Comparison of ENCODE assay signal across 8 cellular contexts in genomic region chr22:36505998-36506635, GRCh38. TPM values are rescaled to one million over a fixed set of nuclear protein-coding genes. Genes with fewer than 3 reads are reported as not detected.
DNase-seq lines count a peak whose midpoint lies in the region; ATAC-seq, FAIRE-seq and TF ChIP-seq lines count a peak whose summit lies in the region.

No MANE protein-coding gene starts in this region.

- peak overlapping the region in 9 of 11 experiments; percentile 63 to 81 (median 79); a peak in 15 of 22 replicates for H3K9ac ChIP-seq in BLaER1 treated with 17β-estradiol and CSF1 and Interleukin-3, amounts not matched to agents 10 nM and 100 nM
- peak overlapping the region; percentile 48 for H3K9ac ChIP-seq in neural cell (ENCODE audit: low read length)

- peak overlapping the region; percentile 68 to 69 for H3K4me3 Mint-ChIP-seq in effector memory CD8-positive, alpha-beta T cell

- H3K27me3 ChIP-seq in BLaER1 treated with 17β-estradiol and CSF1 and Interleukin-3, amounts not matched to agents 10 nM and 100 nM = no peaks in the 10 kb centered on the region
- H3K27me3 ChIP-seq in neural cell (ENCODE audit: insufficient read depth, low read depth, low read length) = no peaks in the 10 kb centered on the region

- no peak for TF ChIP-seq RAD21 in neural cell (conservative IDR thresholded peaks at IDR 0.05)

- H3K4me1 Mint-ChIP-seq in effector memory CD8-positive, alpha-beta T cell (ENCODE audit: low read depth in 2 of 2) = peaks cover 0 to 5% of the 10 kb centered on the region in 2 donors

- peak; percentile 43 for DNase-seq in NCI-H69 (lab: John Stamatoyannopoulos, UW)
- DNase-seq in effector memory CD8-positive, alpha-beta T cell = no peak
- no peak for DNase-seq in HuH-7 (ENCODE audit: low spot score)
- DNase-seq in ureter (ENCODE audit: low spot score) = no peak
- DNase-seq in RCC 7860 (ENCODE audit: low spot score) = no peak
- DNase-seq in GM12891 (ENCODE audit: insufficient read length, low spot score) = no peak

- TF ChIP-seq CTCF in neural cell (IDR thresholded peaks at IDR 0.05; ENCODE audit: poor library complexity, severe bottlenecking) = no peak

- H3K9me3 Mint-ChIP-seq in effector memory CD8-positive, alpha-beta T cell = no peaks in the 10 kb centered on the region

- no peaks in the 10 kb centered on the region for H3K79me2 ChIP-seq in neural cell (replicated peaks; ENCODE audit: insufficient read depth, low read length)

- H3K9me2 ChIP-seq in neural cell (ENCODE audit: insufficient read depth, low read length) = no peaks in the 10 kb centered on the region

- FAIRE-seq in RCC 7860 (lab: Jason Lieb, UNC) = no peak
- FAIRE-seq in GM12891 (lab: Jason Lieb, UNC) = no peak

- no peaks in the 10 kb centered on the region for H3K27me3 Mint-ChIP-seq in effector memory CD8-positive, alpha-beta T cell

- peaks cover 0 to 14% (median 8%) of the 10 kb centered on the region in 11 experiments; a peak in 12 of 22 replicates for H4K20me1 ChIP-seq in BLaER1 treated with 17β-estradiol and CSF1 and Interleukin-3, amounts not matched to agents 10 nM and 100 nM
- H4K20me1 ChIP-seq in neural cell (ENCODE audit: insufficient read depth) = no peaks in the 10 kb centered on the region

- H3F3A ChIP-seq in neural cell (ENCODE audit: insufficient read depth, low read length, poor library complexity, severe bottlenecking) = no peaks in the 10 kb centered on the region

- H3K9me3 ChIP-seq in BLaER1 treated with 17β-estradiol and CSF1 and Interleukin-3, amounts not matched to agents 10 nM and 100 nM (replicated peaks in 1 of 11) = 0 out of 22 replicates have a peak, but pooled peaks cover 0 to 5% (median 0%) of the 10 kb centered on the region in 11 experiments
- H3K9me3 ChIP-seq in neural cell (ENCODE audit: low read length) = no peaks in the 10 kb centered on the region

- H2AFZ ChIP-seq in neural cell (ENCODE audit: low read depth, low read length) = peak overlapping the region; percentile 45

- no peak for ATAC-seq in effector memory CD8-positive, alpha-beta T cell (replicated peaks)

- H3K4me2 ChIP-seq in BLaER1 treated with 17β-estradiol and CSF1 and Interleukin-3, amounts not matched to agents 10 nM and 100 nM = peak overlapping the region; percentile 74 to 93 (median 84)
- H3K4me2 ChIP-seq in neural cell (ENCODE audit: low read length) = no peak overlapping the region

- peak overlapping the region; percentile 56 to 74 (median 64) for H3K4me3 ChIP-seq in BLaER1 treated with 17β-estradiol and CSF1 and Interleukin-3, amounts not matched to agents 10 nM and 100 nM
- H3K4me3 ChIP-seq in neural cell (ENCODE audit: low read length) = peak overlapping the region; percentile 68

- peaks cover 10 to 56% (median 38%) of the 10 kb centered on the region in 11 experiments for H3K36me3 ChIP-seq in BLaER1 treated with 17β-estradiol and CSF1 and Interleukin-3, amounts not matched to agents 10 nM and 100 nM
- H3K36me3 ChIP-seq in neural cell (ENCODE audit: insufficient read depth, low read length) = no peaks in the 10 kb centered on the region

- no peak overlapping the region for H3K27ac Mint-ChIP-seq in effector memory CD8-positive, alpha-beta T cell

- TF ChIP-seq EP300 in neural cell (conservative IDR thresholded peaks at IDR 0.05; ENCODE audit: poor library complexity, severe bottlenecking) = no peak

- peaks cover 17% of the 10 kb centered on the region for H3K36me3 Mint-ChIP-seq in effector memory CD8-positive, alpha-beta T cell (ENCODE audit: insufficient read depth)

- peak overlapping the region in 10 of 11 experiments; percentile 27 to 80 (median 73); a peak in 18 of 22 replicates for H3K27ac ChIP-seq in BLaER1 treated with 17β-estradiol and CSF1 and Interleukin-3, amounts not matched to agents 10 nM and 100 nM
- H3K27ac ChIP-seq in neural cell (ENCODE audit: low read length) = peak overlapping the region; percentile 58

- no peak for TF ChIP-seq POLR2A in GM12891 (IDR thresholded peaks at IDR 0.05; ENCODE audit: low read depth, low read length)

- peaks cover 26 to 41% (median 33%) of the 10 kb centered on the region in 10 experiments for H3K4me1 ChIP-seq in BLaER1 treated with 17β-estradiol and CSF1 and Interleukin-3, amounts not matched to agents 10 nM and 100 nM

TF ChIP-seq in neural cell, 6 proteins besides CTCF, POLR2A, EP300 and RAD21:
- TF ChIP-seq TAF1 (IDR thresholded peaks at IDR 0.05; ENCODE audit: low read depth) (no peak), SMC3 (conservative IDR thresholded peaks at IDR 0.05; ENCODE audit: poor library complexity) (no peak)
TF ChIP-seq in neural cell: peak in this region for 0.

TF ChIP-seq in GM12891, 5 proteins besides CTCF, POLR2A, EP300 and RAD21:
- TF ChIP-seq TAF1 (IDR thresholded peaks at IDR 0.05; ENCODE audit: low read depth, low read length) (no peak), POU2F2 (IDR thresholded peaks at IDR 0.05; ENCODE audit: low read depth, low read length) (no peak), PAX5 (IDR thresholded peaks at IDR 0.05; ENCODE audit: insufficient read depth, low read length, severe bottlenecking) (no peak), POLR2AphosphoS5 (IDR thresholded peaks at IDR 0.05; ENCODE audit: low read depth, low read length) (no peak), SPI1 (IDR thresholded peaks at IDR 0.05; ENCODE audit: low read depth, low read length) (no peak)

RNA-seq across cellular contexts. Expression of gene FOXRED2, which starts 0.7 kb away (rescaled TPM):
- polyA plus RNA-seq in neural cell = 7.9 and 9.6 TPM in 2 replicates
- 16.8 and 18.0 TPM in 2 replicates for polyA minus RNA-seq in neural cell
- total RNA-seq in ureter = 15.3 TPM
- 4.2 TPM for polyA plus RNA-seq in GM12891 (2012; ENCODE audit: low read depth, missing spikeins)

RNA-seq across cellular contexts. Expression of gene EIF3D, which starts 22.8 kb away (rescaled TPM):
- 114 and 133 TPM in 2 replicates for polyA plus RNA-seq in neural cell
- 142 and 147 TPM in 2 replicates for polyA minus RNA-seq in neural cell
- total RNA-seq in ureter = 169 TPM
- polyA plus RNA-seq in GM12891 (2012; ENCODE audit: low read depth, missing spikeins) = 325 TPM

RNA-seq across cellular contexts. Expression of gene TXN2, which starts 24.7 kb away (rescaled TPM):
- 26.2 and 44.3 TPM in 2 replicates for polyA plus RNA-seq in neural cell
- 14.6 and 16.2 TPM in 2 replicates for polyA minus RNA-seq in neural cell
- 88.2 TPM for total RNA-seq in ureter
- polyA plus RNA-seq in GM12891 (2012; ENCODE audit: low read depth, missing spikeins) = 146 TPM
